In the genomic region with DNA sequence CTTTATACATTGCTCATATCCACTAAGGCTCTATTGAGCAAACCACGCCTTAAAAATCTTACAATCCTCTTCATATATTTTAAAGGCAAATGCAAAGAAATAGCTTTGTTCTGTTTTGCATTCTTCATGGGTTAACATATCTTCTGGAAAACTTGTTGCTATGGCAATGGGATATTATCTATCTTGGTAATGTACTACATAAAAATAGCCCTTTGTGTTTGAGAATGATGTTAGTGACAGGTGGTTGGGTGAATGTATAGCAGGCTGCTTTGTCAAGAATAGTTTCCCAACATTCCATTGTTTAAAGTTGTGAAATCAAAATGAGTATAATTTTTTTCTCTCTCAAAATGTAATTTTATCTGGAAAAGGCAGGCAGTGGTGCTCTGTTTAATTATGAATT, we compare ENCODE assay signal across 18 cellular contexts. TPM values are rescaled to one million over a fixed set of nuclear protein-coding genes. Genes with fewer than 3 reads are reported as not detected.
"Had no signal": no experiment of that assay in that cellular context is flagged by ENCODE, and none has a peak within 500 bp of the region (broad histone marks: within the 10 kb centered on the region; RNA-seq: fewer than 3 reads in every experiment).

No MANE protein-coding gene starts in this region.

- H3K27ac ChIP-seq: cardiac muscle cell, sigmoid colon, thyroid gland, upper lobe of right lung had no signal

- H3K9me3 ChIP-seq: sigmoid colon, thyroid gland, upper lobe of right lung had no signal

- H3K27me3 ChIP-seq: cardiac muscle cell, sigmoid colon, thyroid gland, upper lobe of right lung had no signal

- ATAC-seq: effector memory CD8-positive, alpha-beta T cell; left lobe of liver; naive thymus-derived CD4-positive, alpha-beta T cell; upper lobe of right lung had no signal

- H3K36me3 ChIP-seq: cardiac muscle cell, sigmoid colon, thyroid gland, upper lobe of right lung had no signal

- DNase-seq: activated CD4-positive, alpha-beta memory T cell treated with anti-CD3 and anti-CD28 coated beads for 36 hours; activated CD4-positive, alpha-beta T cell treated with anti-CD3 and anti-CD28 coated beads for 48 hours; activated effector memory CD4-positive, alpha-beta T cell treated with anti-CD3 and anti-CD28 coated beads, Interleukin-2, amount 50 U/mL, for 16 hours; activated naive CD4-positive, alpha-beta T cell treated with anti-CD3 and anti-CD28 coated beads, Interleukin-2, amount 10 ng/mL, durations not matched to agents 7 days and 5 days; amygdala; dorsolateral prefrontal cortex; effector memory CD8-positive, alpha-beta T cell; foreskin fibroblast; naive thymus-derived CD4-positive, alpha-beta T cell; sigmoid colon; stimulated activated CD4-positive, alpha-beta T cell treated with anti-CD3 and anti-CD28 coated beads, Interleukin-2, amount 100 ng/mL, for 48 hours; stimulated activated naive CD4-positive, alpha-beta T cell treated with Interleukin-2 at 50 U/mL for 16 hours; thyroid gland; upper lobe of right lung had no signal

- H3K4me1 ChIP-seq: sigmoid colon, thyroid gland, upper lobe of right lung had no signal

- H3K4me3 ChIP-seq: cardiac muscle cell, dorsolateral prefrontal cortex, lung, sigmoid colon, thyroid gland, upper lobe of right lung had no signal

RNA-seq across cellular contexts. Expression of a gene that starts 16.8 kb away (rescaled TPM):
- total RNA-seq: activated CD4-positive, alpha-beta memory T cell treated with anti-CD3 and anti-CD28 coated beads for 36 hours; T-helper 2 cell treated with Interferon-gamma antibody and Interleukin-4, amounts not matched to agents 100 ng/mL and 5 ng/mL, for 36 hours had no signal
